ENCODE assay signal across 8 cellular contexts in genomic region chr17:39636927-39637736, GRCh38. TPM values are rescaled to one million over a fixed set of nuclear protein-coding genes. Genes with fewer than 3 reads are reported as not detected.
DNase-seq lines count a peak whose midpoint lies in the region; ATAC-seq and TF ChIP-seq lines count a peak whose summit lies in the region.

Gene STARD3, plus strand, starts transcription at chr17:39637144. Its CDS starts 16,388 bp downstream, at chr17:39653532.

- H3K36me3 ChIP-seq in adipocyte (ENCODE audit: control insufficient read depth, insufficient read depth, low read length, severe bottlenecking), result no peaks in the 10 kb centered on the region
- no peaks in the 10 kb centered on the region for H3K36me3 ChIP-seq in tibial nerve

- H3K4me1 Mint-ChIP-seq in T-cell, result peaks cover 59 to 64% (median 61%) of the 10 kb centered on the region in 3 donors

- H3K9me3 Mint-ChIP-seq in T-cell, result no peaks in the 10 kb centered on the region

- H3K27me3 ChIP-seq in adipocyte (replicated peaks; ENCODE audit: control insufficient read depth, insufficient read depth, low read length) (no peaks in the 10 kb centered on the region), tibial nerve (no peaks in the 10 kb centered on the region)

- DNase-seq in GM04504 (ENCODE audit: low read depth) (peak; percentile 59), HFF-Myc (ENCODE audit: extremely low read depth, low read depth) (peak; percentile 36), NCI-H1105 treated with DMSO at 0.1 percent for 48 hours (lab: John Stamatoyannopoulos, UW) (peak; percentile 71), T-cell (peak; percentile 77 to 94 (median 87)), adipocyte (ENCODE audit: low read depth) (peak; percentile 96), cardiac septum (ENCODE audit: low spot score) (peak; percentile 97), pons (ENCODE audit: low spot score) (peak; percentile 83), tibial nerve (ENCODE audit: low spot score in 2 of 2) (peak; percentile 82 to 87)

- H3K9me3 ChIP-seq in adipocyte (ENCODE audit: control insufficient read depth, low read length) (no peaks in the 10 kb centered on the region), tibial nerve (no peaks in the 10 kb centered on the region)

- CTCF ChIA-PET in T-cell (lab: Charles Lee), result interaction anchor here (0.6 to 2.1 kb wide), 5 partner anchors 14 to 51 kb away, joined by 3 to 10 read pairs (median 4); partner anchors contain the start of gene PGAP3 (in 1 of the 2)

- H3K36me3 Mint-ChIP-seq in T-cell, result no peaks in the 10 kb centered on the region

- peak; percentile 90 to 92 (median 90) for ATAC-seq in T-cell (replicated peaks in 1 of 4)

- POLR2A ChIA-PET in T-cell (lab: Charles Lee), result interaction anchor here in 1 of 2 donors (0.5 kb wide), 1 partner anchor 238 kb away, joined by 3 read pairs; no protein-coding TSS in a partner anchor

- WGBS in tibial nerve, 2 donors, result 0% methylated on average over 37 to 39 of the region's 69 CpGs

- peak within 1 kb of the TSS; percentile 96 for H3K9ac ChIP-seq in adipocyte (ENCODE audit: low read length)

- H3K4me1 ChIP-seq in adipocyte (ENCODE audit: control insufficient read depth, insufficient read depth, low read length) (peaks cover 49% of the 10 kb centered on the region), tibial nerve (peaks cover 0 to 94% (median 46%) of the 10 kb centered on the region in 4 donors)

- TF ChIP-seq POLR2A in tibial nerve (IDR thresholded peaks at IDR 0.05), result peak in 1 of 2 donors; percentile 74

- H3K4me3 Mint-ChIP-seq in T-cell, result peak within 1 kb of the TSS; percentile 91 to 94 (median 92)

- H3K27ac ChIP-seq in tibial nerve, result peak within 1 kb of the TSS; percentile 90 to 96 (median 92)

- H3K27ac Mint-ChIP-seq in T-cell, result peak within 1 kb of the TSS; percentile 88 to 94

- H3K4me3 ChIP-seq in HFF-Myc (replicated peaks; ENCODE audit: low read depth, low read length) (peak within 1 kb of the TSS; percentile 84), adipocyte (ENCODE audit: low read length) (peak within 1 kb of the TSS; percentile 97), tibial nerve (peak within 1 kb of the TSS; percentile 62 to 95 (median 76))

- TF ChIP-seq CTCF in HFF-Myc (IDR thresholded peaks at IDR 0.05; ENCODE audit: low read depth, low read length, missing control alignments), result no peak
- TF ChIP-seq CTCF in tibial nerve (IDR thresholded peaks at IDR 0.05), result peak in 4 of 5 experiments; percentile 21 to 54 (median 34)

- intact Hi-C loops in cardiac septum (cut with DNase I), result loop anchor here (5.0 kb wide), 2 partner anchors 90 to 115 kb away; no protein-coding TSS in a partner anchor

- peak; percentile 77 to 87 for TF ChIP-seq EP300 in tibial nerve (IDR thresholded peaks at IDR 0.05)

- H3K27me3 Mint-ChIP-seq in T-cell, result peaks cover 0 to under 1% of the 10 kb centered on the region in 2 donors

RNA-seq across cellular contexts. Expression of gene STARD3, which starts in this region (rescaled TPM):
- total RNA-seq in T-cell (100 to 1,000 TPM in 2 of 5 donors, 10 to 100 TPM in 3; 81.3 to 146 (median 99.7) TPM), cardiac septum (21.9 TPM), tibial nerve (100 to 1,000 TPM in 3 of 4 donors, 10 to 100 TPM in 1; 85.3 to 170 (median 108) TPM)

Comparison
In these comparisons a context has a peak if more than half of its experiments do, and no peak if none do; other contexts are left out.
1. Peak in every context shown above with its lines: DNase-seq, ATAC-seq, H3K4me3 ChIP-seq and H3K27ac ChIP-seq.
2. DNase-seq: peak in every context shown above with its lines; median percentile 97 in cardiac septum; 96 in adipocyte; 87 in T-cell; 84 in tibial nerve; 83 in pons; 71 in NCI-H1105 treated with DMSO at 0.1 percent for 48 hours; 59 in GM04504; 36 in HFF-Myc.